17 cellular contexts compared by ENCODE assay signal in the genomic region with DNA sequence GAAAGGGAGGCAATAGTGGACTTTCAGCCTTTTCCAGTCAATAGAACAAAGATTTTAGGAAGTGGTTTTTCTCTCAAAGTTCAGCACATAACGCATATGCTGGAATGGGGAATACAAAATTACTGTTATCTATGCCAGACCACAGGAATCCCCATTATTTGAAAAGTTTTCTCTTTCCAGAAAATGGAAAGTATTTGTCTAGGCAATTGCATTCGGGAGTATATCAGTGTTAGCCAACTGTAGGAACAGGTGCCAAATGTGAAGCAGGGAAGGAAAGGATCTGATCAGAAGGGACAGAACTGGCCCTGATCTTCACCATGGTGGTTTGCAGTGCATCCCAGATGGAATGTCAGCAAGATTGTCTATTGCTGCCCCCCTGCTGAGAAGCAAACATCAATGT.
"Had no signal": no experiment of that assay in that cellular context is flagged by ENCODE, and none has a peak within 500 bp of the region (broad histone marks: within the 10 kb centered on the region; RNA-seq: fewer than 3 reads in every experiment).

No MANE protein-coding gene starts in this region.

- H3K9me3 ChIP-seq: ascending aorta, colonic mucosa, esophagus muscularis mucosa, gastrocnemius medialis, heart left ventricle, lower lobe of right lung, psoas muscle, right lobe of liver, thyroid gland had no signal

- H3K27me3 ChIP-seq: ascending aorta, colonic mucosa, esophagus muscularis mucosa, gastrocnemius medialis, heart left ventricle, neural progenitor cell, right lobe of liver, thyroid gland had no signal

- H3K27ac ChIP-seq: ascending aorta, colonic mucosa, esophagus muscularis mucosa, gastrocnemius medialis, lower lobe of right lung, neural progenitor cell, psoas muscle, right lobe of liver, thyroid gland had no signal

- ATAC-seq: activated naive CD8-positive, alpha-beta T cell treated with anti-CD3 and anti-CD28 coated beads, Interleukin-2, amount 50 U/mL, for 24 hours; gastrocnemius medialis; heart left ventricle; lower lobe of right lung; psoas muscle; right lobe of liver had no signal

- H3K4me1 ChIP-seq: ascending aorta, colonic mucosa, esophagus muscularis mucosa, gastrocnemius medialis, heart left ventricle, lower lobe of right lung, psoas muscle, right lobe of liver, thyroid gland had no signal

- H3K4me3 ChIP-seq: ascending aorta, colonic mucosa, esophagus muscularis mucosa, gastrocnemius medialis, heart left ventricle, lower lobe of right lung, neural progenitor cell, psoas muscle, right lobe of liver, thyroid gland had no signal

- DNase-seq: activated CD4-positive, alpha-beta T cell treated with anti-CD3 and anti-CD28 coated beads, Interleukin-2, amount 10 ng/mL, durations not matched to agents 7 days and 5 days; activated CD8-positive, alpha-beta memory T cell treated with anti-CD3 and anti-CD28 coated beads for 24 hours; activated naive CD4-positive, alpha-beta T cell treated with Interleukin-2 at 50 U/mL for 16 hours; activated naive CD8-positive, alpha-beta T cell treated with anti-CD3 and anti-CD28 coated beads, Interleukin-2, amount 50 U/mL, for 24 hours; caudate nucleus; colonic mucosa; gastrocnemius medialis; heart left ventricle; immature natural killer cell; lower lobe of right lung; psoas muscle; right lobe of liver; stimulated activated CD4-positive, alpha-beta T cell treated with anti-CD3 and anti-CD28 coated beads, Interleukin-2, amount 100 ng/mL, for 24 hours; thyroid gland had no signal

- H3K36me3 ChIP-seq: ascending aorta, colonic mucosa, esophagus muscularis mucosa, gastrocnemius medialis, heart left ventricle, lower lobe of right lung, neural progenitor cell, right lobe of liver, thyroid gland had no signal
